In the genomic region with DNA sequence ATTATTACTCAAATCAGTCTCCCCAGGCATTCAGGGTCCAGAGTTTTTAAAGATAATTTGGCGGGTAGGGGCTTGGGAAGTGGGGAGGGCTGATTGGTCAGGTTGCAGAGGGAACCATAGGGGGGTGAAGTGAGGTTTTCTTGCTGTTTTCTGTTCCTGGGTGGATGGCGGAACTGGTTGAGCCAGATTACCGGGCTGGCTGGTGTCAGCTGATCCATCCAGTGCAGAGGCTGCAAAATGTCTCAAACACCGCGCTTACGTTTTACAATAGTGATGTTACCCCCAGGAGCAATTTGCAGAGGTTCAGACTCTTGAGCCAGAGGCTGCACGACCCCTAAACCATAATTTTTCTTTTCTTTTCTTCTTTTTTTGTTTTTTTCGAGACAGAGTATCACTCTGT, we compare ENCODE assay signal across 6 cellular contexts. TPM values are rescaled to one million over a fixed set of nuclear protein-coding genes. Genes with fewer than 3 reads are reported as not detected.
"Had no signal": no experiment of that assay in that cellular context is flagged by ENCODE, and none has a peak within 500 bp of the region (broad histone marks: within the 10 kb centered on the region; RNA-seq: fewer than 3 reads in every experiment).

No MANE protein-coding gene starts in this region.

RNA-seq across cellular contexts. Expression of a gene that starts 25.2 kb away (rescaled TPM):
- total RNA-seq: activated B cell treated with CpG ODN at 0.5 μM for 24 hours; activated CD4-positive, alpha-beta T cell treated with anti-CD3 and anti-CD28 coated beads, Interleukin-2, amount 10 ng/mL, durations not matched to agents 24 days and 14 days; activated CD8-positive, alpha-beta memory T cell treated with anti-CD3 and anti-CD28 coated beads, Interleukin-2, amount 10 ng/mL, durations not matched to agents 7 days and 5 days; activated T-helper 1 cell treated with anti-CD3 and anti-CD28 coated beads, Interleukin-12 subunit alpha, Interleukin-12 subunit beta, Interleukin-2, Interleukin-4 antibody, amounts not matched to agents 30 ng/mL and 10 ng/mL and 1 ng/mL, durations not matched to agents 14 hours and 24 hours and 36 hours; T-helper 17 cell had no signal

RNA-seq across cellular contexts. Expression of a gene that starts 51.6 kb away (rescaled TPM):
- total RNA-seq: activated B cell treated with CpG ODN at 0.5 μM for 24 hours; activated CD4-positive, alpha-beta T cell treated with anti-CD3 and anti-CD28 coated beads, Interleukin-2, amount 10 ng/mL, durations not matched to agents 24 days and 14 days; activated CD8-positive, alpha-beta memory T cell treated with anti-CD3 and anti-CD28 coated beads, Interleukin-2, amount 10 ng/mL, durations not matched to agents 7 days and 5 days; RPMI7951 had no signal
